Comparison of ENCODE assay signal across 1 cellular context in the genomic region with DNA sequence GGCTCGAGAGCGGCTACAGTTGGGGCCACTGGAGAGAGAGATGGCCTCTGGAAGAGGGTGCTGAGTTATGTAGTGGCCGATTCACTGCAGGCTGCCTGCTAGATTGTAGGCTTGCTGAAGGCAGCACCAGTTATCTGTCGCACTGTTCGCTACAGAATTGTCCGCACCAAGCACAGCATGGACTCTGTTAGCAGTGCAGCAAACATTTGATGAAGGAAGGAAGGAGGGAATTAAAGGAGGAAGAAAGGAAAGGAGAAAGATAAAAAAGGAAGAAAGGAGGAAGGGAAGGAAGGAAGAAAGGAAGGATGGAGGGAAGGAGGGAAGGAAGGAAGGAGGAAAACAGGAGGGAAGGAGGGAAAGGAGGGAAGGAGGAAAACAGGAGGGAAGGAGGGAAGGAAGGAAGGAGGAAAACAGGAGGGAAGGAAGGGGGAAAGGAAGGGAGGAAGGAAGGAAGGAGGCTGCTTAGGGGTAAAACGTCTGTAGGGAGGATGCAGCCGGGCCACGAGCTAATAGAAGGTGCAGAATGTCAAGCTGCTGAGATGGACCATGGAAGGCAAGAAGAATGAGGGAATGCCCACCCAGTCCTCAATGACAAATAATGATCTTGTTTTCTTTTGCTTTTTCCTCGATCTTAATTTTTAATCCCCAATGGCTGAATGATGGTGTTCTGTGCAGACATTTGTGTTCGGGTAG.
TF ChIP-seq lines count a peak whose summit lies in the region.

No MANE protein-coding gene starts in this region.

TF ChIP-seq in HCT116, 20 proteins besides CTCF, POLR2A, EP300 and RAD21 (continued from another document):
- TF ChIP-seq, protein P1, sequence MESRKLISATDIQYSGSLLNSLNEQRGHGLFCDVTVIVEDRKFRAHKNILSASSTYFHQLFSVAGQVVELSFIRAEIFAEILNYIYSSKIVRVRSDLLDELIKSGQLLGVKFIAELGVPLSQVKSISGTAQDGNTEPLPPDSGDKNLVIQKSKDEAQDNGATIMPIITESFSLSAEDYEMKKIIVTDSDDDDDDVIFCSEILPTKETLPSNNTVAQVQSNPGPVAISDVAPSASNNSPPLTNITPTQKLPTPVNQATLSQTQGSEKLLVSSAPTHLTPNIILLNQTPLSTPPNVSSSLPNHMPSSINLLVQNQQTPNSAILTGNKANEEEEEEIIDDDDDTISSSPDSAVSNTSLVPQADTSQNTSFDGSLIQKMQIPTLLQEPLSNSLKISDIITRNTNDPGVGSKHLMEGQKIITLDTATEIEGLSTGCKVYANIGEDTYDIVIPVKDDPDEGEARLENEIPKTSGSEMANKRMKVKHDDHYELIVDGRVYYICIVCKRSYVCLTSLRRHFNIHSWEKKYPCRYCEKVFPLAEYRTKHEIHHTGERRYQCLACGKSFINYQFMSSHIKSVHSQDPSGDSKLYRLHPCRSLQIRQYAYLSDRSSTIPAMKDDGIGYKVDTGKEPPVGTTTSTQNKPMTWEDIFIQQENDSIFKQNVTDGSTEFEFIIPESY (IDR thresholded peaks at IDR 0.05; ENCODE audit: extremely low read depth, insufficient replicate concordance, low read length) = no peak
- TF ChIP-seq EGR1 (IDR thresholded peaks at IDR 0.05; ENCODE audit: low read depth) (no peak), EZH2 (IDR thresholded peaks at IDR 0.05) (no peak), SIN3A (IDR thresholded peaks at IDR 0.05; ENCODE audit: low read depth) (no peak), CBX3 (IDR thresholded peaks at IDR 0.05; ENCODE audit: low read depth) (no peak), SP1 (IDR thresholded peaks at IDR 0.05; ENCODE audit: low read depth) (no peak), ZFX (IDR thresholded peaks at IDR 0.05) (no peak)
